In genomic region chr17:50347087-50347893, GRCh38 we compare ENCODE assay signal across 8 cellular contexts. TPM values are rescaled to one million over a fixed set of nuclear protein-coding genes. Genes with fewer than 3 reads are reported as not detected.
DNase-seq lines count a peak whose midpoint lies in the region; ATAC-seq and TF ChIP-seq lines count a peak whose summit lies in the region.

No MANE protein-coding gene starts in this region.

- H2BK15ac ChIP-seq in H9 (ENCODE audit: low read depth, low read length) = no peak overlapping the region

- H3K4ac ChIP-seq in H9 (ENCODE audit: low read depth, low read length) = no peak overlapping the region

- no peak overlapping the region for H4K8ac ChIP-seq in H9 (replicated peaks; ENCODE audit: insufficient read length, low read depth, low read length)

- H3K9me3 ChIP-seq in H9 (ENCODE audit: control insufficient read depth, low read depth, low read length) (no peaks in the 10 kb centered on the region), iPS-15b (ENCODE audit: control insufficient read depth, insufficient read depth, low read length) (no peaks in the 10 kb centered on the region), spleen (no peaks in the 10 kb centered on the region)

- no peak overlapping the region for H3K14ac ChIP-seq in H9 (ENCODE audit: insufficient read depth, low read length)

- H2BK5ac ChIP-seq in H9 (ENCODE audit: insufficient read length, low read length) = no peak overlapping the region

- no peak for TF ChIP-seq CTCF in H9 (conservative IDR thresholded peaks at IDR 0.05)
- TF ChIP-seq CTCF in spleen (IDR thresholded peaks at IDR 0.05 in 8 of 11, conservative IDR thresholded peaks at IDR 0.05 in 3 of 11) = no peak

- DNase-seq in H9 (peak; percentile 62), spleen (no peak), DMS53 (lab: John Stamatoyannopoulos, UW) (no peak), HT-29 (ENCODE audit: low spot score) (no peak)
- DNase-seq in activated T-cell treated with anti-CD3 and anti-CD28 coated beads, Interleukin-2, amount 50 U/mL, for 4 hours = no peak
- DNase-seq in activated CD4-positive, alpha-beta T cell treated with anti-CD3 and anti-CD28 coated beads, Interleukin-2, amount 50 U/mL, for 48 hours = no peak

- H3K23me2 ChIP-seq in H9 (ENCODE audit: insufficient read length, low read depth, low read length, poor library complexity, severe bottlenecking) = peaks cover 9% of the 10 kb centered on the region

- intact Hi-C loops in spleen (cut with DNase I; ENCODE audit: low total_unique reads) = no loop called here

- H2BK12ac ChIP-seq in H9 (ENCODE audit: insufficient read length, low read depth, low read length) = no peak overlapping the region

- no peak overlapping the region for H3K56ac ChIP-seq in H9 (ENCODE audit: insufficient read length, low read depth, low read length)

- peaks cover 5 to 7% (median 5%) of the 10 kb centered on the region in 3 experiments; a peak in 5 of 7 replicates for H3K36me3 Mint-ChIP-seq in H9 (ENCODE audit: insufficient read depth in 1 of 3, low read depth in 3 of 3)
- peaks cover 3% of the 10 kb centered on the region for H3K36me3 Mint-ChIP-seq in activated T-cell treated with anti-CD3 and anti-CD28 coated beads, Interleukin-2, amount 50 U/mL, for 4 hours (ENCODE audit: insufficient read depth)

- no peak for ATAC-seq in activated T-cell treated with anti-CD3 and anti-CD28 coated beads, Interleukin-2, amount 50 U/mL, for 4 hours
- ATAC-seq in activated CD4-positive, CD25-positive, alpha-beta regulatory T cell treated with anti-CD3 and anti-CD28 coated beads, Interleukin-2, amount 50 U/mL, for 24 hours = no peak

- peaks cover 15% of the 10 kb centered on the region for H3K27me3 Mint-ChIP-seq in H9 (ENCODE audit: low read depth)
- H3K27me3 Mint-ChIP-seq in activated T-cell treated with anti-CD3 and anti-CD28 coated beads, Interleukin-2, amount 50 U/mL, for 4 hours (ENCODE audit: low read depth) = no peaks in the 10 kb centered on the region

- H3T11ph ChIP-seq in H9 (ENCODE audit: low read length) = no peak overlapping the region

- H3K27ac Mint-ChIP-seq in H9 = peak overlapping the region in 2 of 3 experiments; percentile 55 to 96; a peak in 3 of 7 replicates

- no peaks in the 10 kb centered on the region; the same call in 1 of the 2 replicates for H3K27me3 ChIP-seq in H9 (ENCODE audit: insufficient read depth, low read length)
- H3K27me3 ChIP-seq in iPS-15b (ENCODE audit: control insufficient read depth, insufficient read depth, low read length) = peaks cover 10% of the 10 kb centered on the region
- H3K27me3 ChIP-seq in spleen (replicated peaks in 1 of 7) = no peaks in the 10 kb centered on the region

- H2BK120ac ChIP-seq in H9 (ENCODE audit: low read depth, low read length, poor library complexity, severe bottlenecking) = no peak overlapping the region

- no peak overlapping the region for H3K18ac ChIP-seq in H9 (ENCODE audit: insufficient read length, low read depth, low read length)

- H3K27ac ChIP-seq in H9 (ENCODE audit: insufficient read length, low read depth, low read length) (no peak overlapping the region), spleen (peak overlapping the region; percentile 58 to 89 (median 71))

- WGBS in H9 (ENCODE audit: extremely low coverage, insufficient read length, low lambda C conversion rate) = no CpG with 5 or more reads among the region's 19 CpGs
- WGBS in spleen, 5 donors = 40 to 54% (median 52%) methylated on average over 17 to 19 of the region's 19 CpGs

- H3K9ac ChIP-seq in H9 (ENCODE audit: extremely low read depth, insufficient read length, low read length) = peak overlapping the region; percentile 14
- peak overlapping the region; percentile 37 for H3K9ac ChIP-seq in iPS-15b (ENCODE audit: low read depth, low read length)

- no peak overlapping the region for H3K23ac ChIP-seq in H9 (ENCODE audit: insufficient read length, low read depth, low read length)

- peak overlapping the region; percentile 66 for H3K4me2 ChIP-seq in H9 (ENCODE audit: insufficient read depth, insufficient read length, low read length)

- TF ChIP-seq POLR2A in spleen (IDR thresholded peaks at IDR 0.05) = no peak

- H3K79me2 ChIP-seq in H9 (ENCODE audit: insufficient read depth, low read length) = no peaks in the 10 kb centered on the region

- H2BK20ac ChIP-seq in H9 (ENCODE audit: low read depth, low read length, poor library complexity, severe bottlenecking) = no peak overlapping the region

- H3K4me1 Mint-ChIP-seq in H9 = peaks cover 27 to 30% of the 10 kb centered on the region in 2 experiments
- H3K4me1 Mint-ChIP-seq in activated T-cell treated with anti-CD3 and anti-CD28 coated beads, Interleukin-2, amount 50 U/mL, for 4 hours (ENCODE audit: low read depth) = peaks cover 37% of the 10 kb centered on the region

- no peaks in the 10 kb centered on the region for H3K36me3 ChIP-seq in iPS-15b (ENCODE audit: control insufficient read depth, insufficient read depth, low read length)
- H3K36me3 ChIP-seq in spleen = peaks cover 0 to 7% (median under 1%) of the 10 kb centered on the region in 6 donors

- peak overlapping the region; percentile 94 to 96 for H3K4me3 Mint-ChIP-seq in H9
- peak overlapping the region; percentile 89 for H3K4me3 Mint-ChIP-seq in activated T-cell treated with anti-CD3 and anti-CD28 coated beads, Interleukin-2, amount 50 U/mL, for 4 hours

- H3K4me1 ChIP-seq in H9 (ENCODE audit: insufficient read depth, low read length) (peaks cover 2% of the 10 kb centered on the region; the same call in 1 of the 2 replicates), iPS-15b (ENCODE audit: control insufficient read depth, insufficient read depth, low read length) (peaks cover 13% of the 10 kb centered on the region), spleen (peaks cover 14 to 45% (median 36%) of the 10 kb centered on the region in 6 donors)

- no peaks in the 10 kb centered on the region; a peak in 1 of 5 replicates for H3K9me3 Mint-ChIP-seq in H9
- no peaks in the 10 kb centered on the region for H3K9me3 Mint-ChIP-seq in activated T-cell treated with anti-CD3 and anti-CD28 coated beads, Interleukin-2, amount 50 U/mL, for 4 hours

- no peak overlapping the region for H4K91ac ChIP-seq in H9 (ENCODE audit: insufficient read length, low read depth, low read length)

- H4K20me1 ChIP-seq in H9 (ENCODE audit: control insufficient read depth, insufficient read depth, insufficient read length) = no peaks in the 10 kb centered on the region

- H3K79me1 ChIP-seq in H9 (ENCODE audit: insufficient read depth, low read depth, low read length, poor library complexity, severe bottlenecking) = no peaks in the 10 kb centered on the region

- no peak overlapping the region for H2AK5ac ChIP-seq in H9 (ENCODE audit: insufficient read length, low read length)

- H2AFZ ChIP-seq in H9 (ENCODE audit: low read length) = no peak overlapping the region

- H3K4me3 ChIP-seq in iPS-15b (ENCODE audit: low read depth, low read length) (peak overlapping the region; percentile 95), spleen (peak overlapping the region; percentile 64 to 94 (median 83))

- H4K5ac ChIP-seq in H9 (ENCODE audit: insufficient read length, low read depth, low read length) = no peak overlapping the region

RNA-seq across cellular contexts. Expression of gene XYLT2, which starts 1.4 kb away (rescaled TPM):
- 24.0 and 26.4 TPM in 2 replicates for total RNA-seq in H9 (2021)
- 10 to 100 TPM; 23.8 to 25.0 (median 24.1) TPM for total RNA-seq in activated T-cell treated with anti-CD3 and anti-CD28 coated beads, Interleukin-2, amount 50 U/mL, for 4 hours
- 10 to 100 TPM; 17.9 to 27.3 (median 23.3) TPM for total RNA-seq in spleen
- 10 to 100 TPM; 10.0 to 19.1 (median 14.2) TPM for polyA plus RNA-seq in spleen
- 34.6 and 40.0 TPM in 2 replicates for total RNA-seq in HT-29 (2014; rRNA removed; shearing (Covaris generic))

RNA-seq across cellular contexts. Expression of gene MRPL27, which starts 25.7 kb away (rescaled TPM):
- total RNA-seq in H9 (2021) = 85.9 and 91.8 TPM in 2 replicates
- 100 to 1,000 TPM in 2 of 3 donors, 10 to 100 TPM in 1; 85.2 to 109 (median 102) TPM for total RNA-seq in activated T-cell treated with anti-CD3 and anti-CD28 coated beads, Interleukin-2, amount 50 U/mL, for 4 hours
- 10 to 100 TPM; 26.4 to 40.7 (median 34.0) TPM for total RNA-seq in spleen
- 100 to 1,000 TPM in 1 of 3 donors, 10 to 100 TPM in 2; 85.3 to 102 (median 92.8) TPM for polyA plus RNA-seq in spleen
- total RNA-seq in HT-29 (2014; rRNA removed; shearing (Covaris generic)) = 71.2 and 120 TPM in 2 replicates

RNA-seq across cellular contexts. Expression of gene EME1, which starts 25.7 kb away (rescaled TPM):
- total RNA-seq in H9 (2021) (15.1 and 16.5 TPM in 2 replicates), spleen (1 to 10 TPM in 6 of 7 donors, under 1 TPM in 1; 0.66 to 3.6 (median 1.9) TPM)
- 10 to 100 TPM; 12.2 to 13.3 (median 12.6) TPM for total RNA-seq in activated T-cell treated with anti-CD3 and anti-CD28 coated beads, Interleukin-2, amount 50 U/mL, for 4 hours
- 1 to 10 TPM; 1.1 to 3.0 (median 1.9) TPM for polyA plus RNA-seq in spleen
- 7.5 and 11.8 TPM in 2 replicates for total RNA-seq in HT-29 (2014; rRNA removed; shearing (Covaris generic))

RNA-seq across cellular contexts. Expression of gene LRRC59, which starts 50.0 kb away (rescaled TPM):
- total RNA-seq in H9 (2021) (105 and 106 TPM in 2 replicates), spleen (10 to 100 TPM; 38.9 to 71.3 (median 47.0) TPM)
- 100 to 1,000 TPM; 153 to 174 (median 159) TPM for total RNA-seq in activated T-cell treated with anti-CD3 and anti-CD28 coated beads, Interleukin-2, amount 50 U/mL, for 4 hours
- polyA plus RNA-seq in spleen = 10 to 100 TPM; 12.5 to 23.6 (median 18.8) TPM
- total RNA-seq in HT-29 (2014; rRNA removed; shearing (Covaris generic)) = 137 and 155 TPM in 2 replicates
